Comparison of ENCODE assay signal across 6 cellular contexts in genomic region chr22:16564837-16565584, GRCh38. TPM values are rescaled to one million over a fixed set of nuclear protein-coding genes. Genes with fewer than 3 reads are reported as not detected.
"Had no signal": no experiment of that assay in that cellular context is flagged by ENCODE, and none has a peak within 500 bp of the region (broad histone marks: within the 10 kb centered on the region; RNA-seq: fewer than 3 reads in every experiment).

No MANE protein-coding gene starts in this region.

RNA-seq across cellular contexts. Expression of gene CCT8L2, which starts 27.6 kb away (rescaled TPM):
- total RNA-seq: M059J, PC-3, Peyer's patch, Right ventricle myocardium inferior, SJCRH30, SK-MEL-5 had no signal
